In the genomic region with DNA sequence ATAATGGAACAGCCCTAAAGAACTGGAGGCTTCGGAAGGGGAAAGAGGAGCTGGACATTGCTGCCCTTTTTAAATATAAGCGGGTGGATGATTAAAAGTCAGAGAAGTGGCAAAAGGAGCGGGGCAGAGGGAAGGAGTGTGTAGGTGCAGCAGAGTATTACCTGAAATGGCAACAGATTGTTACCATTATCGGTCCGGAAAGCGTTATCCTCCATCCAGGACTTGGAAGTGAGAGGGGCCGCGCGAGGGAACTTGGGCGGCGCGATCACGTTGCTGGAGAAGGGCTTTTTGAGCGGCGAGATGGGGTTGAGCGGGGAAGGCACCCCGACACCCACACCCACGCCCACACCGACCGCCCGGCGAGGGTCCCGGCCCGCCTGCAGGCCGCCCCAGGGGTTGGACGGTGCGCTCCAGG, we compare ENCODE assay signal across 9 cellular contexts. TPM values are rescaled to one million over a fixed set of nuclear protein-coding genes. Genes with fewer than 3 reads are reported as not detected.
DNase-seq lines count a peak whose midpoint lies in the region; ATAC-seq, FAIRE-seq and TF ChIP-seq lines count a peak whose summit lies in the region.
"Had no signal": no experiment of that assay in that cellular context is flagged by ENCODE, and none has a peak within 500 bp of the region (broad histone marks: within the 10 kb centered on the region; RNA-seq: fewer than 3 reads in every experiment).

No MANE protein-coding gene starts in this region.

- peaks cover 21% of the 10 kb centered on the region for H3K27me3 Mint-ChIP-seq in activated CD4-positive, alpha-beta T cell treated with anti-CD3 and anti-CD28 coated beads, Interleukin-2, amount 10 ng/mL, durations not matched to agents 24 days and 14 days
- H3K27me3 Mint-ChIP-seq in MCF 10A (ENCODE audit: insufficient read depth, unreplicated experiment) = no peaks in the 10 kb centered on the region

- BruUV-seq in MCF 10A (replicated peaks; lab: Mats Ljungman, UMichigan) = TSS peak; percentile 73

- peaks cover 3% of the 10 kb centered on the region for H3K36me3 ChIP-seq in lower lobe of right lung
- H3K36me3 ChIP-seq in tibial nerve = no peaks in the 10 kb centered on the region

- H3K27me3 ChIP-seq in lower lobe of right lung (ENCODE audit: low read depth) = no peaks in the 10 kb centered on the region
- no peaks in the 10 kb centered on the region for H3K27me3 ChIP-seq in tibial nerve

- peaks cover 23% of the 10 kb centered on the region for H3K4me1 Mint-ChIP-seq in activated CD4-positive, alpha-beta T cell treated with anti-CD3 and anti-CD28 coated beads, Interleukin-2, amount 10 ng/mL, durations not matched to agents 24 days and 14 days
- H3K4me1 Mint-ChIP-seq in MCF 10A (ENCODE audit: insufficient read depth, unreplicated experiment) = peaks cover 35% of the 10 kb centered on the region

- 29 to 30% methylated on average over 25 to 27 of the region's 27 CpGs for WGBS in tibial nerve, 2 donors

- no peak for TF ChIP-seq POLR2A in tibial nerve (IDR thresholded peaks at IDR 0.05)
- no peak for TF ChIP-seq POLR2A in H54 (IDR thresholded peaks at IDR 0.05; ENCODE audit: low read depth, low read length)

- intact Hi-C loops in activated CD4-positive, alpha-beta T cell treated with anti-CD3 and anti-CD28 coated beads, Interleukin-2, amount 10 ng/mL, durations not matched to agents 24 days and 14 days (cut with micrococcal nuclease) = no loop called here
- intact Hi-C loops in MCF 10A (cut with micrococcal nuclease) = loop anchor here (1.0 to 5.0 kb wide), 2 partner anchors 137 to 196 kb away; no protein-coding TSS in a partner anchor
- intact Hi-C loops in lower lobe of right lung (cut with DNase I) = no loop called here

- H3K27ac ChIP-seq in lower lobe of right lung (peak overlapping the region; percentile 79), tibial nerve (peak overlapping the region; percentile 70 to 89 (median 76))

- ATAC-seq in lower lobe of right lung = no peak

- H3K36me3 Mint-ChIP-seq in activated CD4-positive, alpha-beta T cell treated with anti-CD3 and anti-CD28 coated beads, Interleukin-2, amount 10 ng/mL, durations not matched to agents 24 days and 14 days (ENCODE audit: low read depth) = peaks cover 18% of the 10 kb centered on the region
- H3K36me3 Mint-ChIP-seq in MCF 10A (ENCODE audit: insufficient read depth, unreplicated experiment) = peaks cover 5% of the 10 kb centered on the region

- H3K4me3 ChIP-seq in lower lobe of right lung = peak overlapping the region; percentile 74
- H3K4me3 ChIP-seq in tibial nerve = peak overlapping the region; percentile 66 to 84 (median 71)

- FAIRE-seq in H54 (lab: Jason Lieb, UNC) = no peak
- FAIRE-seq: G401.6 had no signal

- H3K4me1 ChIP-seq in lower lobe of right lung = peaks cover 49% of the 10 kb centered on the region
- peaks cover 0 to 59% (median 11%) of the 10 kb centered on the region in 4 donors for H3K4me1 ChIP-seq in tibial nerve

- peak overlapping the region; percentile 78 for H3K4me3 Mint-ChIP-seq in activated CD4-positive, alpha-beta T cell treated with anti-CD3 and anti-CD28 coated beads, Interleukin-2, amount 10 ng/mL, durations not matched to agents 24 days and 14 days
- peak overlapping the region; percentile 76 for H3K4me3 Mint-ChIP-seq in MCF 10A (ENCODE audit: unreplicated experiment)

- CTCF ChIA-PET in MCF 10A (lab: Yijun Ruan, JAX) = interaction anchor here (0.6 to 2.8 kb wide), 8 partner anchors 17 to 151 kb away, joined by 3 to 12 read pairs (median 4); a partner anchor contains a TSS

- no peak for TF ChIP-seq CTCF in MCF 10A (IDR thresholded peaks at IDR 0.05; ENCODE audit: unreplicated experiment)
- no peak for TF ChIP-seq CTCF in lower lobe of right lung (IDR thresholded peaks at IDR 0.05)
- no peak for TF ChIP-seq CTCF in tibial nerve (IDR thresholded peaks at IDR 0.05)

- H3K9me3 Mint-ChIP-seq in activated CD4-positive, alpha-beta T cell treated with anti-CD3 and anti-CD28 coated beads, Interleukin-2, amount 10 ng/mL, durations not matched to agents 24 days and 14 days = no peaks in the 10 kb centered on the region
- H3K9me3 Mint-ChIP-seq in MCF 10A (ENCODE audit: unreplicated experiment) = no peaks in the 10 kb centered on the region

- TF ChIP-seq EP300 in tibial nerve (IDR thresholded peaks at IDR 0.05) = no peak

- peak overlapping the region; percentile 45 for H3K27ac Mint-ChIP-seq in activated CD4-positive, alpha-beta T cell treated with anti-CD3 and anti-CD28 coated beads, Interleukin-2, amount 10 ng/mL, durations not matched to agents 24 days and 14 days
- H3K27ac Mint-ChIP-seq in MCF 10A (ENCODE audit: low read depth, unreplicated experiment) = peak overlapping the region; percentile 88

- POLR2A ChIA-PET in MCF 10A (lab: Yijun Ruan, JAX) = interaction anchor here (0.7 to 11.1 kb wide), 26 partner anchors 10 to 1225 kb away, joined by 3 to 371 read pairs (median 5); a partner anchor contains a TSS

- H3K9me3 ChIP-seq in lower lobe of right lung = no peaks in the 10 kb centered on the region
- no peaks in the 10 kb centered on the region for H3K9me3 ChIP-seq in tibial nerve

- no peak for DNase-seq in activated CD4-positive, alpha-beta T cell treated with anti-CD3 and anti-CD28 coated beads, Interleukin-2, amount 10 ng/mL, durations not matched to agents 24 days and 14 days
- no peak for DNase-seq in activated CD4-positive, alpha-beta T cell treated with anti-CD3 and anti-CD28 coated beads, Interleukin-2, amount 50 U/mL, for 1 hour
- DNase-seq in MCF 10A (ENCODE audit: unreplicated experiment) = no peak
- DNase-seq in lower lobe of right lung = no peak
- DNase-seq in tibial nerve (ENCODE audit: low spot score in 2 of 2) = peak in 1 of 2 donors; percentile 21
- no peak for DNase-seq in H4 (ENCODE audit: low spot score)
- DNase-seq in stimulated activated CD4-positive, alpha-beta T cell treated with anti-CD3 and anti-CD28 coated beads, Interleukin-4, amount 100 ng/mL, for 1 hour = no peak
- no peak for DNase-seq in H54 (ENCODE audit: insufficient read length, low spot score)

RNA-seq across cellular contexts. Expression of a gene that starts 51.7 kb away (rescaled TPM):
- 2.2 and 2.5 TPM in 2 replicates for total RNA-seq in activated CD4-positive, alpha-beta T cell treated with anti-CD3 and anti-CD28 coated beads, Interleukin-2, amount 10 ng/mL, durations not matched to agents 24 days and 14 days
- 2.8 and 4.2 TPM in 2 replicates for total RNA-seq in MCF 10A (2022)
- total RNA-seq in lower lobe of right lung = 6.9 TPM
- total RNA-seq in tibial nerve = 10 to 100 TPM in 1 of 4 donors, 1 to 10 TPM in 3; 6.7 to 11.4 (median 8.8) TPM
- 0.16 and 0.56 TPM in 2 replicates for total RNA-seq in H4 (2014; rRNA removed; shearing (Covaris generic))

RNA-seq across cellular contexts. Expression of a gene that starts 51.8 kb away (rescaled TPM):
- 22.0 and 24.7 TPM in 2 replicates for total RNA-seq in activated CD4-positive, alpha-beta T cell treated with anti-CD3 and anti-CD28 coated beads, Interleukin-2, amount 10 ng/mL, durations not matched to agents 24 days and 14 days
- 52.1 and 53.1 TPM in 2 replicates for total RNA-seq in MCF 10A (2022)
- 28.3 TPM for total RNA-seq in lower lobe of right lung
- 10 to 100 TPM; 11.3 to 15.1 (median 12.1) TPM for total RNA-seq in tibial nerve
- 13.0 and 28.7 TPM in 2 replicates for total RNA-seq in H4 (2014; rRNA removed; shearing (Covaris generic))
